ENCODE assay signal across 29 cellular contexts in the genomic region with DNA sequence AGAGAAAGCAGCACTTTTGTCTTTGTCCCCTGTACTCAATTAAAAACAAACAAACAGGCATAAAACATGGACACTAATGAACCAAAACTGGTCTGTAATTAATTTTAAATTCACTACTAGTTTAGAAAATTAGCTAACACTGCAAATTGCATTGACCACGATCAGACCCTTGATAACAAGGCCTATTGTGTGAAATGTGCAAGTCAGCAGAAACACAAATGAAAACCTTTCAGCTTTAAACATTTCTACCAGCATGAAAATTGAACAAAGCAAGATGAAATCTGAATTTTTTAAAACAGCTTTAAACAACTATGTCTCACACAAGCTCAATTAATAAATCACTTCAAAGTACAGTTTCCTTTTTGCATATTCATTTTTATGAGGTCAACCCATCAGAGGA.
"Had no signal": no experiment of that assay in that cellular context is flagged by ENCODE, and none has a peak within 500 bp of the region (broad histone marks: within the 10 kb centered on the region; RNA-seq: fewer than 3 reads in every experiment).

No MANE protein-coding gene starts in this region.

- H3K9me3 ChIP-seq: esophagus muscularis mucosa, lower lobe of right lung, testis, uterus had no signal

- H3K36me3 ChIP-seq: brain microvascular endothelial cell, esophagus muscularis mucosa, heart left ventricle, lower lobe of right lung had no signal

- H3K27ac ChIP-seq: brain microvascular endothelial cell, esophagus muscularis mucosa, foreskin keratinocyte, heart left ventricle, lower lobe of right lung, skin epidermis, testis, uterus had no signal

- H3K4me3 ChIP-seq: esophagus muscularis mucosa, heart left ventricle, lower lobe of right lung, skin epidermis, testis, uterus had no signal

- ATAC-seq: activated CD8-positive, alpha-beta T cell treated with anti-CD3 and anti-CD28 coated beads for 36 hours; activated T-cell treated with anti-CD3 and anti-CD28 coated beads, Interleukin-2, amount 50 U/mL, for 4 hours; activated T-helper 17 cell treated with anti-CD3 and anti-CD28 coated beads, Interleukin-2, amount 50 U/mL, for 72 hours; foreskin keratinocyte; heart left ventricle; lower lobe of right lung; natural killer cell; sciatic nerve; stimulated activated naive CD8-positive, alpha-beta T cell treated with anti-CD3 and anti-CD28 coated beads, Interleukin-15, Interleukin-2, amounts not matched to agents 100 U/mL and 50 U/mL, for 24 hours had no signal

- H3K27me3 Mint-ChIP-seq: progenitor cell of endocrine pancreas had no signal

- H3K36me3 Mint-ChIP-seq: natural killer cell had no signal

- DNase-seq: activated B cell treated with CpG ODN at 0.5 μM for 24 hours; activated CD4-positive, alpha-beta T cell treated with anti-CD3 and anti-CD28 coated beads, Interleukin-2, amount 50 U/mL, for 1 hour; activated CD8-positive, alpha-beta T cell treated with anti-CD3 and anti-CD28 coated beads for 36 hours; activated gamma-delta T cell treated with Interleukin-2 at 50 U/mL for 16 hours; activated naive CD4-positive, alpha-beta T cell treated with anti-CD3 and anti-CD28 coated beads, Interleukin-2, amount 50 U/mL, for 16 hours; activated T-cell treated with anti-CD3 and anti-CD28 coated beads, Interleukin-2, amount 50 U/mL, for 4 hours; amniotic stem cell; brain microvascular endothelial cell; caudate nucleus; cortex of kidney; foreskin keratinocyte; heart left ventricle; kidney glomerular epithelial cell; lower lobe of right lung; mesenchymal stem cell; natural killer cell; stimulated activated CD4-positive, alpha-beta T cell treated with anti-CD3 and anti-CD28 coated beads, Interleukin-12 subunit alpha, Interleukin-12 subunit beta, amount 100 ng/mL, for 4 hours; stimulated activated CD4-positive, alpha-beta T cell treated with anti-CD3 and anti-CD28 coated beads, Interleukin-4, amount 100 ng/mL, for 1 hour; stimulated activated naive CD8-positive, alpha-beta T cell treated with anti-CD3 and anti-CD28 coated beads, Interleukin-15, Interleukin-2, amounts not matched to agents 100 U/mL and 50 U/mL, for 24 hours; testis; trophoblast cell; uterus had no signal

- H3K4me3 Mint-ChIP-seq: activated B cell treated with CpG ODN at 0.5 μM for 24 hours; activated CD8-positive, alpha-beta T cell treated with anti-CD3 and anti-CD28 coated beads for 36 hours; activated T-cell treated with anti-CD3 and anti-CD28 coated beads, Interleukin-2, amount 50 U/mL, for 4 hours; activated T-helper 17 cell treated with anti-CD3 and anti-CD28 coated beads, Interleukin-2, amount 50 U/mL, for 72 hours; natural killer cell; T-helper 2 cell treated with Interferon-gamma antibody and Interleukin-4, amounts not matched to agents 5 μg/mL and 100 μg/mL, for 36 hours had no signal

- FAIRE-seq: astrocyte had no signal

- H3K27ac Mint-ChIP-seq: activated B cell treated with CpG ODN at 0.5 μM for 24 hours; activated CD8-positive, alpha-beta T cell treated with anti-CD3 and anti-CD28 coated beads for 36 hours; activated T-helper 17 cell treated with anti-CD3 and anti-CD28 coated beads, Interleukin-2, amount 50 U/mL, for 72 hours; natural killer cell; progenitor cell of endocrine pancreas; T-helper 2 cell treated with Interferon-gamma antibody and Interleukin-4, amounts not matched to agents 5 μg/mL and 100 μg/mL, for 36 hours had no signal

- H3K27me3 ChIP-seq: brain microvascular endothelial cell, esophagus muscularis mucosa, foreskin keratinocyte, testis, uterus had no signal

- H3K4me1 ChIP-seq: esophagus muscularis mucosa, heart left ventricle, lower lobe of right lung, testis, uterus had no signal

- H3K4me1 Mint-ChIP-seq: activated B cell treated with CpG ODN at 0.5 μM for 24 hours; activated T-helper 17 cell treated with anti-CD3 and anti-CD28 coated beads, Interleukin-2, amount 50 U/mL, for 72 hours; natural killer cell had no signal
